Comparison of ENCODE assay signal across 19 cellular contexts in genomic region chr11:76684470-76684869, GRCh38. TPM values are rescaled to one million over a fixed set of nuclear protein-coding genes. Genes with fewer than 3 reads are reported as not detected.
A peak's percentile ranks its signal among the peaks of the same experiment; 100 is the strongest.
DNase-seq lines count a peak whose midpoint lies in the region; ATAC-seq and TF ChIP-seq lines count a peak whose summit lies in the region.
"Had no signal": no experiment of that assay in that cellular context is flagged by ENCODE, and none has a peak within 500 bp of the region (broad histone marks: within the 10 kb centered on the region; RNA-seq: fewer than 3 reads in every experiment).

No MANE protein-coding gene starts in this region.

- CTCF ChIA-PET in activated B cell treated with CpG ODN at 0.5 μM for 24 hours (lab: Charles Lee) (interaction anchor here (10.1 kb wide), 1 partner anchor 85 kb away, joined by 116 read pairs; no protein-coding TSS in a partner anchor), PC-3 (lab: Charles Lee) (no interaction called here)

- H3K4me3 Mint-ChIP-seq in activated B cell treated with CpG ODN at 0.5 μM for 24 hours: no peak overlapping the region
- H3K4me3 Mint-ChIP-seq: CD4-positive, CD25-positive, alpha-beta regulatory T cell; CD8-positive, alpha-beta memory T cell; IgD-negative memory B cell had no signal

- ATAC-seq in activated B cell treated with CpG ODN at 0.5 μM for 24 hours (ENCODE audit: low read depth) (no peak), esophagus mucosa (no peak), gastrocnemius medialis (no peak), PC-3 (no peak)

- peak overlapping the region; percentile 18 for H3K23ac ChIP-seq in neuronal stem cell (ENCODE audit: low read depth, low read length, poor library complexity)

- POLR2A ChIA-PET in activated B cell treated with CpG ODN at 0.5 μM for 24 hours (lab: Charles Lee): interaction anchor here (0.6 kb wide), 1 partner anchor 178 kb away, joined by 3 read pairs; no protein-coding TSS in a partner anchor
- POLR2A ChIA-PET in PC-3 (lab: Charles Lee; ENCODE audit: unreplicated experiment): no interaction called here

- no peaks in the 10 kb centered on the region for H4K20me1 ChIP-seq in PC-3 (ENCODE audit: low read length)

- no CpG with 5 or more reads among the region's 5 CpGs for WGBS in neuronal stem cell (ENCODE audit: extremely low coverage in 2 of 2, insufficient read length in 2 of 2, insufficient replicate concordance in 1 of 2), 2 donors

- no peak overlapping the region for H3K4me3 ChIP-seq in neuronal stem cell (ENCODE audit: low read length in 2 of 2)
- no peak overlapping the region for H3K4me3 ChIP-seq in gastrocnemius medialis
- H3K4me3 ChIP-seq in PC-3 (ENCODE audit: low read length): no peak overlapping the region
- H3K4me3 ChIP-seq: GM23248 had no signal

- H3K4me1 ChIP-seq in neuronal stem cell (ENCODE audit: control insufficient read depth in 2 of 2, insufficient read depth in 1 of 2, low read depth in 1 of 2, low read length in 2 of 2): peaks cover 0 to 2% of the 10 kb centered on the region in 2 donors
- H3K4me1 ChIP-seq in gastrocnemius medialis: no peaks in the 10 kb centered on the region
- no peaks in the 10 kb centered on the region for H3K4me1 ChIP-seq in PC-3 (ENCODE audit: insufficient read depth, low read length)
- H3K4me1 ChIP-seq: BE2C had no signal

- no peak overlapping the region for H3K27ac ChIP-seq in neuronal stem cell (replicated peaks; ENCODE audit: low read length)
- H3K27ac ChIP-seq in gastrocnemius medialis: no peak overlapping the region
- H3K27ac ChIP-seq in PC-3 (ENCODE audit: low read length): no peak overlapping the region
- H3K27ac ChIP-seq: GM23248 had no signal

- H3K4me2 ChIP-seq in neuronal stem cell (ENCODE audit: insufficient read depth, low read length, poor library complexity, severe bottlenecking) (no peak overlapping the region), PC-3 (ENCODE audit: low read length) (no peak overlapping the region)

- H3K9me3 Mint-ChIP-seq in activated B cell treated with CpG ODN at 0.5 μM for 24 hours: no peaks in the 10 kb centered on the region
- H3K9me3 Mint-ChIP-seq: CD4-positive, CD25-positive, alpha-beta regulatory T cell; IgD-negative memory B cell had no signal

- H4K91ac ChIP-seq in neuronal stem cell (ENCODE audit: low read depth, low read length, poor library complexity): no peak overlapping the region

- H3K9ac ChIP-seq in neuronal stem cell (ENCODE audit: low read depth, low read length, poor library complexity) (no peak overlapping the region), PC-3 (ENCODE audit: low read length) (no peak overlapping the region)
- H3K9ac ChIP-seq: GM23248 had no signal

- H2AFZ ChIP-seq in neuronal stem cell (ENCODE audit: low read length) (no peak overlapping the region), PC-3 (ENCODE audit: low read length) (no peak overlapping the region)
- H2AFZ ChIP-seq: GM23248 had no signal

- H3K9me2 ChIP-seq in PC-3 (replicated peaks; ENCODE audit: low read length): no peaks in the 10 kb centered on the region

- H2BK12ac ChIP-seq in neuronal stem cell (ENCODE audit: low read length): no peak overlapping the region

- no peaks in the 10 kb centered on the region for H3F3A ChIP-seq in PC-3 (ENCODE audit: low read length, unreplicated experiment)

- no peaks in the 10 kb centered on the region for H3K79me2 ChIP-seq in PC-3 (ENCODE audit: low read length)

- intact Hi-C loops in activated B cell treated with CpG ODN at 0.5 μM for 24 hours (cut with micrococcal nuclease): loop anchor here (5.0 kb wide), 1 partner anchor 367 kb away; no protein-coding TSS in a partner anchor
- intact Hi-C loops in gastrocnemius medialis (cut with DNase I; ENCODE audit: low total_unique reads): no loop called here
- intact Hi-C loops in PC-3 (cut with micrococcal nuclease): no loop called here

- DNase-seq in EH (ENCODE audit: low read depth) (peak; percentile 17), HuH-7 (ENCODE audit: low spot score) (peak; percentile 40), activated B cell treated with CpG ODN at 0.5 μM for 24 hours (no peak), neuronal stem cell (ENCODE audit: low spot score) (no peak), gastrocnemius medialis (no peak), PC-3 (no peak)
- DNase-seq: ACHN; BE2C; C1 segment of cervical spinal cord; CD4-positive, CD25-positive, alpha-beta regulatory T cell; CD8-positive, alpha-beta memory T cell; COR-L47; DMS 273 treated with DMSO at 0.1 percent for 48 hours; DMS53; DND-41; GM23248; HCEC 1CT had no signal

- no peak overlapping the region for H2BK5ac ChIP-seq in neuronal stem cell (ENCODE audit: low read length)

- in situ Hi-C loops in gastrocnemius medialis (cut with MboI; ENCODE audit: low sequenced_read_pairs in 4 of 4): loop anchor here in 2 of 4 donors (10.0 to 25.0 kb wide), 2 partner anchors 97 to 130 kb away; no protein-coding TSS in a partner anchor

- H3K14ac ChIP-seq in neuronal stem cell (ENCODE audit: low read length): no peak overlapping the region

- no peaks in the 10 kb centered on the region for H3K36me3 Mint-ChIP-seq in activated B cell treated with CpG ODN at 0.5 μM for 24 hours (ENCODE audit: low read depth)
- H3K36me3 Mint-ChIP-seq: CD4-positive, CD25-positive, alpha-beta regulatory T cell; CD8-positive, alpha-beta memory T cell; IgD-negative memory B cell had no signal

- H3K27me3 ChIP-seq in neuronal stem cell (ENCODE audit: control insufficient read depth in 3 of 3, insufficient read depth in 3 of 3, low read depth in 1 of 3, low read length in 3 of 3): peaks cover 0 to 34% (median 4%) of the 10 kb centered on the region in 3 experiments
- H3K27me3 ChIP-seq in gastrocnemius medialis: no peaks in the 10 kb centered on the region
- no peaks in the 10 kb centered on the region for H3K27me3 ChIP-seq in PC-3 (ENCODE audit: low read length)
- H3K27me3 ChIP-seq: BE2C had no signal

- no peak for TF ChIP-seq POLR2A in gastrocnemius medialis (IDR thresholded peaks at IDR 0.05)

- H2BK15ac ChIP-seq in neuronal stem cell (ENCODE audit: low read length): no peak overlapping the region

- H3K79me1 ChIP-seq in neuronal stem cell (ENCODE audit: low read depth, low read length): no peaks in the 10 kb centered on the region

- peak overlapping the region; percentile 39 for H3K18ac ChIP-seq in neuronal stem cell (ENCODE audit: low read length)

- H3K36me3 ChIP-seq in neuronal stem cell (replicated peaks in 1 of 2; ENCODE audit: control insufficient read depth in 2 of 2, insufficient read depth in 2 of 2, low read length in 2 of 2) (peaks cover 0 to 1% of the 10 kb centered on the region in 2 donors), gastrocnemius medialis (no peaks in the 10 kb centered on the region), PC-3 (ENCODE audit: low read depth, low read length) (no peaks in the 10 kb centered on the region)
- H3K36me3 ChIP-seq: BE2C had no signal

- H4K8ac ChIP-seq in neuronal stem cell (ENCODE audit: low read depth, low read length): no peak overlapping the region

- peak overlapping the region; percentile 46 for H3K27ac Mint-ChIP-seq in activated B cell treated with CpG ODN at 0.5 μM for 24 hours
- H3K27ac Mint-ChIP-seq: IgD-negative memory B cell had no signal

- no peak overlapping the region for H3K4ac ChIP-seq in neuronal stem cell (ENCODE audit: low read length)

- peaks cover 35% of the 10 kb centered on the region for H3K27me3 Mint-ChIP-seq in activated B cell treated with CpG ODN at 0.5 μM for 24 hours
- H3K27me3 Mint-ChIP-seq: CD4-positive, CD25-positive, alpha-beta regulatory T cell had no signal

- H3K9me3 ChIP-seq in neuronal stem cell (replicated peaks in 1 of 2; ENCODE audit: control insufficient read depth in 2 of 2, insufficient read depth in 1 of 2, low read depth in 1 of 2, low read length in 2 of 2) (peaks cover 0 to 7% of the 10 kb centered on the region in 2 donors), gastrocnemius medialis (no peaks in the 10 kb centered on the region), PC-3 (ENCODE audit: low read length) (no peaks in the 10 kb centered on the region)
- H3K9me3 ChIP-seq: BE2C had no signal

- peak overlapping the region; percentile 25 for H2AK5ac ChIP-seq in neuronal stem cell (ENCODE audit: low read depth, low read length)

- peaks cover 39% of the 10 kb centered on the region for H3K4me1 Mint-ChIP-seq in activated B cell treated with CpG ODN at 0.5 μM for 24 hours

- H2BK120ac ChIP-seq in neuronal stem cell (ENCODE audit: low read depth, low read length): no peak overlapping the region

- no TSS peak for BruUV-seq in PC-3 (replicated peaks; lab: Mats Ljungman, UMichigan)

- TF ChIP-seq CTCF in activated B cell treated with CpG ODN at 0.5 μM for 24 hours (IDR thresholded peaks at IDR 0.05) (no peak), gastrocnemius medialis (IDR thresholded peaks at IDR 0.05 in 4 of 5, conservative IDR thresholded peaks at IDR 0.05 in 1 of 5) (no peak), PC-3 (conservative IDR thresholded peaks at IDR 0.05; ENCODE audit: low read depth, low read length) (no peak)

RNA-seq across cellular contexts. Expression of gene LRRC32, which starts 13.9 kb away (rescaled TPM):
- total RNA-seq in activated B cell treated with CpG ODN at 0.5 μM for 24 hours: 25.8 and 27.8 TPM in 2 replicates
- polyA plus RNA-seq in neuronal stem cell (2013, experiment 1 of 2): 0.91 TPM
- 1.1 TPM for polyA plus RNA-seq in neuronal stem cell (2013, experiment 2 of 2)
- 9.0 TPM for total RNA-seq in esophagus mucosa
- 10 to 100 TPM; 14.5 to 35.5 (median 23.4) TPM for total RNA-seq in gastrocnemius medialis
- not detected in 2 replicates for total RNA-seq in PC-3 (2014; rRNA removed)
- polyA plus RNA-seq: IgD-negative memory B cell had no signal

Comparison
In these comparisons a context has a peak if more than half of its experiments do, and no peak if none do; other contexts are left out.
1. DNase-seq: peak in EH (single experiment) and HuH-7 (single experiment); none in activated B cell treated with CpG ODN at 0.5 μM for 24 hours (single experiment), neuronal stem cell (single experiment), gastrocnemius medialis (0 of 2) and PC-3 (single experiment).